ENCODE assay signal across 16 cellular contexts in the genomic region with DNA sequence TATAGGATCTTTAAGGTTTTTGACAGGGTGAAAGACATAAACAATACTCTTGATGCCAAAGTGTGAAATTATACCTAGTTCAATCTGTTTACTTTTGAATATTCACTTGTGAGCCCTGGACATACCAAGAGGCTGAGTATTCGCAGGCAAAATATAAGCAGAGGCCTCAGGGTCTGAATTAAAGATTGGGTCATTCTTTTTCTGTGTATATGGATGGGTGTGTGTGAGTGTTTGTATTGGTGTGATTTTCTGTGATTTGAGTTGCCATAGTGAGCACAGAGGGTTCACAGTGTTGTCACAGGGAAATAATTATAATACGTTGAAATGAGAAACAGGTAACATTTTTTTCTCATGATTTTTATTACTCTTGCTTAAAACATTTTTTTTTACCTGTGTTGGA.
"Had no signal": no experiment of that assay in that cellular context is flagged by ENCODE, and none has a peak within 500 bp of the region (broad histone marks: within the 10 kb centered on the region; RNA-seq: fewer than 3 reads in every experiment).

No MANE protein-coding gene starts in this region.

- H3K36me3 Mint-ChIP-seq: activated naive CD8-positive, alpha-beta T cell had no signal

- H3K36me3 ChIP-seq: cardiac muscle cell, tibial artery had no signal

- H3K4me1 Mint-ChIP-seq: nephron progenitor cell had no signal

- H3K9me3 ChIP-seq: tibial artery had no signal

- DNase-seq: activated CD4-positive, alpha-beta T cell treated with anti-CD3 and anti-CD28 coated beads, Interleukin-2, amount 50 U/mL, for 4 hours; activated gamma-delta T cell treated with Interleukin-2 at 50 U/mL for 16 hours; amniotic stem cell; effector memory CD4-positive, alpha-beta T cell; foreskin melanocyte; glutamatergic neuron; occipital lobe; right cardiac atrium; stimulated activated CD4-positive, alpha-beta T cell treated with anti-CD3 and anti-CD28 coated beads, Interleukin-2, amount 100 ng/mL, for 24 hours; stimulated activated naive CD8-positive, alpha-beta T cell treated with anti-CD3 and anti-CD28 coated beads, Interleukin-15, Interleukin-2, amounts not matched to agents 100 U/mL and 50 U/mL, for 24 hours; tibial artery had no signal

- ATAC-seq: right cardiac atrium; stimulated activated naive CD8-positive, alpha-beta T cell treated with anti-CD3 and anti-CD28 coated beads, Interleukin-15, Interleukin-2, amounts not matched to agents 100 U/mL and 50 U/mL, for 24 hours had no signal

- H3K4me3 ChIP-seq: cardiac muscle cell, lung, tibial artery had no signal

- H3K27me3 Mint-ChIP-seq: activated naive CD8-positive, alpha-beta T cell; progenitor cell of endocrine pancreas had no signal

- H3K9me3 Mint-ChIP-seq: nephron progenitor cell had no signal

- H3K27ac ChIP-seq: cardiac muscle cell, tibial artery had no signal

- H3K27me3 ChIP-seq: cardiac muscle cell, tibial artery had no signal

- H3K27ac Mint-ChIP-seq: activated naive CD8-positive, alpha-beta T cell; nephron progenitor cell; progenitor cell of endocrine pancreas had no signal

- H3K4me3 Mint-ChIP-seq: activated naive CD8-positive, alpha-beta T cell; nephron progenitor cell had no signal
